12 cellular contexts compared by ENCODE assay signal in the genomic region with DNA sequence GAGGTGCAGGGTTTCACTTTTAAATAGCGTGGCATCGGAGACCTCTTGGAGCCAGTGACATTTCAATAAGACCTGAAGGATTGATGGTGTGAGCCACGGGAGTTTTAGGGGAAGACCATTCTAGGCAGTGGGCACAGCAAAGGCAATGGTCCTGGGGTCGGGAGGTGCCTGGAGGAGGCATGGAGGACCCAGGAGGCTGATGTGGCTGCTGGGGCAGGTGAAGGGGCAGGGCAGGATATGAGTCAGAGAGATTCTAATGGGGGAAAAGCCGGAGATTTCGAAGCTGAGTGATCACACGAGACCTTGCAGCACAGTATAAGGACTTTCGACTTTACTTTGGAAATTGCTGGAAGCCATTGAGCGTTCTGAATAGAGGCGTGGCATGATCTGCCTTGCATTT.
DNase-seq lines count a peak whose midpoint lies in the region; ATAC-seq and TF ChIP-seq lines count a peak whose summit lies in the region.
"Had no signal": no experiment of that assay in that cellular context is flagged by ENCODE, and none has a peak within 500 bp of the region (broad histone marks: within the 10 kb centered on the region; RNA-seq: fewer than 3 reads in every experiment).

No MANE protein-coding gene starts in this region.

- H2BK120ac ChIP-seq in mesenchymal stem cell (ENCODE audit: low read depth, low read length), result no peak overlapping the region

- H3K4me3 ChIP-seq in A673 (ENCODE audit: low read depth, low read length, poor library complexity, severe bottlenecking) (no peak overlapping the region), HCT116 (replicated peaks in 1 of 2; ENCODE audit: low read depth in 1 of 2, low read length in 2 of 2) (no peak overlapping the region), OCI-LY3 (ENCODE audit: low read length) (peak overlapping the region; percentile 61), mesenchymal stem cell (ENCODE audit: insufficient read depth in 1 of 2, low read depth in 1 of 2, low read length in 2 of 2) (no peak overlapping the region)
- H3K4me3 ChIP-seq: BLaER1 treated with 17β-estradiol and CSF1 and Interleukin-3, amounts not matched to agents 10 nM and 100 nM; GM23248 had no signal

- ATAC-seq in HCT116 (no peak), HG03175 (IDR thresholded peaks at IDR 0.05; ENCODE audit: unreplicated experiment) (no peak), HG02981 (IDR thresholded peaks at IDR 0.05; ENCODE audit: unreplicated experiment) (no peak)

- H2AFZ ChIP-seq in HCT116 (ENCODE audit: low read depth, low read length, poor library complexity, severe bottlenecking) (peak overlapping the region; percentile 47), OCI-LY3 (ENCODE audit: low read depth, low read length) (peak overlapping the region; percentile 72; the same call in 1 of the 2 replicates), mesenchymal stem cell (ENCODE audit: low read depth, low read length) (peak overlapping the region; percentile 8)
- H2AFZ ChIP-seq: GM23248 had no signal

- H4K91ac ChIP-seq in mesenchymal stem cell (ENCODE audit: low read length), result no peak overlapping the region

- H3K4me1 ChIP-seq in A673 (ENCODE audit: insufficient read depth, low read length, poor library complexity, severe bottlenecking) (peaks cover 35% of the 10 kb centered on the region), HCT116 (ENCODE audit: control insufficient read depth in 1 of 2, insufficient read depth in 2 of 2, low read length in 2 of 2) (peaks cover 6 to 26% of the 10 kb centered on the region in 2 experiments; a peak in 2 of 4 replicates), OCI-LY3 (ENCODE audit: low read length) (peaks cover 53% of the 10 kb centered on the region), mesenchymal stem cell (ENCODE audit: control insufficient read depth, insufficient read depth, low read depth, low read length) (peaks cover 8% of the 10 kb centered on the region)

- intact Hi-C loops in A673 (cut with micrococcal nuclease; ENCODE audit: unreplicated experiment) (loop anchor here (2.0 to 10.0 kb wide), 6 partner anchors 80 to 642 kb away; partner anchors contain the start of gene KCNE4), HCT116 (cut with micrococcal nuclease) (loop anchor here (5.0 to 10.0 kb wide), 5 partner anchors 552 to 992 kb away; no protein-coding TSS in a partner anchor)

- POLR2A ChIA-PET in A673 (lab: Charles Lee; ENCODE audit: low non-redundant PET), result interaction anchor here (0.7 kb wide), 1 partner anchor 140 kb away, joined by 3 read pairs; no protein-coding TSS in a partner anchor
- POLR2A ChIA-PET in HCT116 (lab: Charles Lee), result interaction anchor here (1.1 kb wide), 1 partner anchor 129 kb away, joined by 3 read pairs; no protein-coding TSS in a partner anchor

- WGBS in mesenchymal stem cell, result 85% methylated on average over 10 of the region's 10 CpGs

- RAD21 ChIA-PET in HCT116 (lab: Charles Lee; ENCODE audit: low non-redundant PET in 1 of 2, low total read pairs in 2 of 2, uncharacterized antibody in 2 of 2, unreplicated experiment in 2 of 2), result interaction anchor here (0.7 to 1.0 kb wide), 4 partner anchors 128 to 788 kb away, joined by 3 to 4 read pairs (median 3); no protein-coding TSS in a partner anchor

- DNase-seq in A673 (ENCODE audit: low spot score), result no peak
- DNase-seq in HCT116 (ENCODE audit: low read depth, low spot score), result no peak
- DNase-seq in mesenchymal stem cell, result no peak
- DNase-seq in T-helper 9 cell, result no peak
- DNase-seq in SHP77 treated with DMSO at 0.1 percent for 48 hours (lab: John Stamatoyannopoulos, UW), result no peak
- DNase-seq: NCI-H187 treated with DMSO at 0.1 percent for 48 hours had no signal

- H2BK12ac ChIP-seq in mesenchymal stem cell (ENCODE audit: low read length in 2 of 2), result peak overlapping the region; percentile 3 to 79

- peak overlapping the region; percentile 73 for H2BK15ac ChIP-seq in mesenchymal stem cell (ENCODE audit: low read depth, poor library complexity, severe bottlenecking)

- no peak overlapping the region for H2BK5ac ChIP-seq in mesenchymal stem cell (ENCODE audit: low read depth, low read length, poor library complexity, severe bottlenecking)

- H3K18ac ChIP-seq in mesenchymal stem cell (ENCODE audit: low read depth in 1 of 2, low read length in 2 of 2), result peak overlapping the region; percentile 16 to 46

- no peak overlapping the region for H3K9ac ChIP-seq in HCT116 (ENCODE audit: low read length)
- H3K9ac ChIP-seq in OCI-LY3 (ENCODE audit: low read length), result peak overlapping the region; percentile 23; the same call in 1 of the 2 replicates
- no peak overlapping the region for H3K9ac ChIP-seq in mesenchymal stem cell (ENCODE audit: low read length)
- H3K9ac ChIP-seq: BLaER1 treated with 17β-estradiol and CSF1 and Interleukin-3, amounts not matched to agents 10 nM and 100 nM; GM23248 had no signal

- H3K27me3 ChIP-seq in A673 (replicated peaks; ENCODE audit: insufficient read depth, low read depth, low read length, poor library complexity) (no peaks in the 10 kb centered on the region), HCT116 (ENCODE audit: insufficient read depth, low read length) (no peaks in the 10 kb centered on the region), OCI-LY3 (ENCODE audit: low read depth, low read length) (no peaks in the 10 kb centered on the region), mesenchymal stem cell (ENCODE audit: control insufficient read depth in 1 of 2, insufficient read depth in 1 of 2, low read length in 2 of 2) (peaks cover 0 to 3% of the 10 kb centered on the region in 2 experiments)
- H3K27me3 ChIP-seq: BLaER1 treated with 17β-estradiol and CSF1 and Interleukin-3, amounts not matched to agents 10 nM and 100 nM had no signal

- peak overlapping the region; percentile 71 for H4K8ac ChIP-seq in mesenchymal stem cell (ENCODE audit: low read length)

- H3K14ac ChIP-seq in mesenchymal stem cell (ENCODE audit: low read length in 2 of 2), result peak overlapping the region in 1 of 2 experiments; percentile 55

- no peaks in the 10 kb centered on the region for H3K36me3 ChIP-seq in A673 (ENCODE audit: insufficient read depth, low read length, poor library complexity, severe bottlenecking)
- H3K36me3 ChIP-seq in HCT116 (ENCODE audit: control insufficient read depth in 1 of 2, insufficient read depth in 2 of 2, low read length in 2 of 2), result no peaks in the 10 kb centered on the region
- H3K36me3 ChIP-seq in OCI-LY3 (replicated peaks; ENCODE audit: low read depth, low read length), result no peaks in the 10 kb centered on the region
- no peaks in the 10 kb centered on the region for H3K36me3 ChIP-seq in mesenchymal stem cell (ENCODE audit: control insufficient read depth in 1 of 2, insufficient read depth in 2 of 2, low read depth in 1 of 2, low read length in 2 of 2)
- H3K36me3 ChIP-seq: BLaER1 treated with 17β-estradiol and CSF1 and Interleukin-3, amounts not matched to agents 10 nM and 100 nM had no signal

- H3K9me3 ChIP-seq in A673 (ENCODE audit: low read depth, low read length, poor library complexity, severe bottlenecking) (no peaks in the 10 kb centered on the region), HCT116 (ENCODE audit: control insufficient read depth in 1 of 2, insufficient read depth in 1 of 2, low read depth in 1 of 2, low read length in 2 of 2) (no peaks in the 10 kb centered on the region), OCI-LY3 (ENCODE audit: insufficient read depth, low read length) (no peaks in the 10 kb centered on the region), mesenchymal stem cell (ENCODE audit: control insufficient read depth, low read length) (no peaks in the 10 kb centered on the region)
- H3K9me3 ChIP-seq: BLaER1 treated with 17β-estradiol and CSF1 and Interleukin-3, amounts not matched to agents 10 nM and 100 nM had no signal

- no peak overlapping the region for H3K23ac ChIP-seq in mesenchymal stem cell (ENCODE audit: low read length in 2 of 2)

- no peaks in the 10 kb centered on the region for H3K79me1 ChIP-seq in mesenchymal stem cell (replicated peaks; ENCODE audit: low read length, poor library complexity, severe bottlenecking)

- H4K20me1 ChIP-seq in HCT116 (ENCODE audit: insufficient read depth) (no peaks in the 10 kb centered on the region), OCI-LY3 (ENCODE audit: insufficient read depth, low read length) (no peaks in the 10 kb centered on the region)
- H4K20me1 ChIP-seq: BLaER1 treated with 17β-estradiol and CSF1 and Interleukin-3, amounts not matched to agents 10 nM and 100 nM had no signal

- TF ChIP-seq RAD21 in HCT116 (IDR thresholded peaks at IDR 0.05; ENCODE audit: low read depth), result no peak

- H3K27ac ChIP-seq in A673 (ENCODE audit: low read depth, low read length, poor library complexity, severe bottlenecking) (peak overlapping the region; percentile 11), HCT116 (ENCODE audit: low read depth, low read length) (no peak overlapping the region), OCI-LY3 (ENCODE audit: low read length) (no peak overlapping the region), mesenchymal stem cell (ENCODE audit: low read length, poor library complexity, severe bottlenecking) (no peak overlapping the region)
- H3K27ac ChIP-seq: BLaER1 treated with 17β-estradiol and CSF1 and Interleukin-3, amounts not matched to agents 10 nM and 100 nM; GM23248; RWPE1 had no signal

- no peak for TF ChIP-seq CTCF in A673 (conservative IDR thresholded peaks at IDR 0.05; ENCODE audit: low read depth, low read length)
- no peak for TF ChIP-seq CTCF in HCT116 (IDR thresholded peaks at IDR 0.05 in 2 of 3, conservative IDR thresholded peaks at IDR 0.05 in 1 of 3; ENCODE audit: borderline replicate concordance in 1 of 3, insufficient read depth in 1 of 3, low read depth in 2 of 3, low read length in 2 of 3)
- TF ChIP-seq CTCF in OCI-LY3 (IDR thresholded peaks at IDR 0.05; ENCODE audit: low read depth, low read length), result no peak

- H3K9me2 ChIP-seq in HCT116 (ENCODE audit: insufficient read depth), result no peaks in the 10 kb centered on the region

- CTCF ChIA-PET in A673 (lab: Charles Lee), result interaction anchor here (0.7 to 1.6 kb wide), 13 partner anchors 71 to 888 kb away, joined by 3 to 14 read pairs (median 6); no protein-coding TSS in a partner anchor
- CTCF ChIA-PET in HCT116 (lab: Charles Lee), result interaction anchor here (0.7 to 2.0 kb wide), 10 partner anchors 11 to 989 kb away, joined by 3 to 23 read pairs (median 4); no protein-coding TSS in a partner anchor

- no peak overlapping the region for H2AK5ac ChIP-seq in mesenchymal stem cell (ENCODE audit: low read length, severe bottlenecking)

- H3K79me2 ChIP-seq in HCT116 (ENCODE audit: insufficient read depth, low read length) (no peaks in the 10 kb centered on the region), OCI-LY3 (ENCODE audit: low read length) (no peaks in the 10 kb centered on the region)

- H3K4me2 ChIP-seq in HCT116 (ENCODE audit: low read length), result peak overlapping the region; percentile 53; the same call in 1 of the 2 replicates
- peak overlapping the region; percentile 70 for H3K4me2 ChIP-seq in OCI-LY3 (ENCODE audit: low read length)
- H3K4me2 ChIP-seq in mesenchymal stem cell (ENCODE audit: low read length, poor library complexity, severe bottlenecking), result no peak overlapping the region
- H3K4me2 ChIP-seq: BLaER1 treated with 17β-estradiol and CSF1 and Interleukin-3, amounts not matched to agents 10 nM and 100 nM had no signal

- BruUV-seq in A673 (replicated peaks; lab: Mats Ljungman, UMichigan) (no TSS peak), HCT116 (replicated peaks; lab: Mats Ljungman, UMichigan) (no TSS peak)

- no peak for TF ChIP-seq POLR2A in HCT116 (IDR thresholded peaks at IDR 0.05; ENCODE audit: borderline replicate concordance, extremely low read depth, insufficient read depth, insufficient read length)

- peak overlapping the region in 1 of 2 experiments; percentile 27 for H3K4ac ChIP-seq in mesenchymal stem cell (ENCODE audit: low read depth in 1 of 2, low read length in 2 of 2)

Comparison
In these comparisons a context has a peak if more than half of its experiments do, and no peak if none do; other contexts are left out.
1. H2AFZ ChIP-seq: peak in every context shown above with its lines; median percentile 72 in OCI-LY3; 47 in HCT116; 8 in mesenchymal stem cell.